ENCODE assay signal across 9 cellular contexts in the genomic region with DNA sequence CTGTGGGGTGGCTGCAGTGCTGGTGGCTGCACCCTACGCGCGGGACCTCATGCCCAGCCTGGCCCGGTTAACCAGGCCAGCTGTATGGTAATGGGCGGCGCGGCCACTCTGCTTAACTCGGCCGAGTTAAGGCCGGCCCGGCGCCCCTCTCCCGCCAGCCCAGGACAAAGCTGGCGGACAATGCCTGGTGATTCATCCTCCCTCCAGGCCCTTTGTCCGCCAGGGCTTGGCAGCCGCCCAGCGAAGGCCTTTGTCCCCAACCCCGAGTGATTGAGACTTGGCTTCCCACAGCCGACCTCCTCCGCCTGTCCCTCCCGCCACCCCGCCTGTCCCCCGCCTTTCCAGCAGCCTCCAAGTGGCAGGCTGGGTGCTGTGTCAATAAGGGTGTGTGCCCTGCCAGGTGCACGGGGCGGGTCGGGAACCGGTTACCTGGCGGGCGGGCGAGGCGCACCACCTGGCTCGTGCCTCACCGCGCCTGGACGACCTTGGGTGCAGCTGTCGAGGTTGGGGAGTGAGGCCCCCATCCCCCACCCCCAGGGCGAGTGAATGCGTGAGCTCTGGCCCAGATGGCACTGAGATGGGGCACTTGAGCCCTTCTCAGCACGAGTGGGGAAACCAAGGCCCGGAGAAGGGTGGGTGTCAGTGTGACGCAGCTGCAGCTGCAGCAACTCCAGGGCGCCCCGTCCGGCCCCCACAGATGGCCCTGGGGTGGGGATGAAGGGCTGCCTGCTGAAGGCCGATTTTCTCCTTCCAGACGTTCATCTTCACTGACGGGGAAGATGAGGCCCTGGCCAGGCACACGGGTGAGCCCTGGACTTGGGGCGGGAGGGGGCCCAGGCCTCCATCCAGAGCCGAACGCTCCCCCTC. TPM values are rescaled to one million over a fixed set of nuclear protein-coding genes. Genes with fewer than 3 reads are reported as not detected.
A peak's percentile ranks its signal among the peaks of the same experiment; 100 is the strongest.
DNase-seq lines count a peak whose midpoint lies in the region; ATAC-seq and TF ChIP-seq lines count a peak whose summit lies in the region.
"Had no signal": no experiment of that assay in that cellular context is flagged by ENCODE, and none has a peak within 500 bp of the region (broad histone marks: within the 10 kb centered on the region; RNA-seq: fewer than 3 reads in every experiment).

No MANE protein-coding gene starts in this region.

- H2AFZ ChIP-seq in mammary epithelial cell (ENCODE audit: low read depth, low read length), result no peak overlapping the region

- DNase-seq in H4 (ENCODE audit: low spot score) (peak; percentile 77), NCI-H2196 (lab: John Stamatoyannopoulos, UW; ENCODE audit: unreplicated experiment) (peak; percentile 93), mammary epithelial cell (peak; percentile 76), immature natural killer cell (no peak), gastrocnemius medialis (peak in 1 of 2 donors; percentile 58)

- H3K9ac ChIP-seq in mammary epithelial cell (ENCODE audit: insufficient read depth, low read length), result no peak overlapping the region
- H3K9ac ChIP-seq: KMS-11 had no signal

- CTCF ChIA-PET in mammary epithelial cell (lab: Charles Lee; ENCODE audit: low non-redundant PET), result no interaction called here

- no TSS peak for BruUV-seq in mammary epithelial cell (replicated peaks; lab: Mats Ljungman, UMichigan)

- ATAC-seq in gastrocnemius medialis (peak in 1 of 2 donors; percentile 29), HG03159 (IDR thresholded peaks at IDR 0.05; ENCODE audit: unreplicated experiment) (no peak), HG03571 (IDR thresholded peaks at IDR 0.05; ENCODE audit: unreplicated experiment) (no peak), HG03039 (IDR thresholded peaks at IDR 0.05; ENCODE audit: unreplicated experiment) (no peak)

- peak overlapping the region; percentile 5 to 30 (median 29) for H3K4me3 ChIP-seq in mammary epithelial cell (replicated peaks in 1 of 3; ENCODE audit: insufficient read depth in 1 of 3, low read depth in 2 of 3, low read length in 3 of 3)
- peak overlapping the region in 1 of 4 donors; percentile 1 for H3K4me3 ChIP-seq in gastrocnemius medialis

- intact Hi-C loops in mammary epithelial cell (cut with micrococcal nuclease) (loop anchor here (1.0 to 5.0 kb wide), 3 partner anchors 31 to 108 kb away; a partner anchor contains a TSS), gastrocnemius medialis (cut with DNase I; ENCODE audit: low total_unique reads) (no loop called here)

- H3K9me3 Mint-ChIP-seq in immature natural killer cell, result no peaks in the 10 kb centered on the region

- peaks cover 4% of the 10 kb centered on the region for H3K36me3 ChIP-seq in mammary epithelial cell (ENCODE audit: insufficient read depth, low read length)
- no peaks in the 10 kb centered on the region for H3K36me3 ChIP-seq in gastrocnemius medialis

- peaks cover 4 to 5% (median 5%) of the 10 kb centered on the region in 3 donors for H3K36me3 Mint-ChIP-seq in immature natural killer cell

- no peaks in the 10 kb centered on the region for H3K9me3 ChIP-seq in mammary epithelial cell (replicated peaks; ENCODE audit: insufficient read depth, low read length)
- H3K9me3 ChIP-seq in gastrocnemius medialis, result no peaks in the 10 kb centered on the region

- peak overlapping the region; percentile 82 for H3K27ac ChIP-seq in mammary epithelial cell (ENCODE audit: insufficient read depth, low read depth, low read length)
- H3K27ac ChIP-seq in gastrocnemius medialis, result peak overlapping the region in 3 of 4 donors; percentile 13 to 28 (median 24)
- H3K27ac ChIP-seq: KMS-11 had no signal

- H4K20me1 ChIP-seq in mammary epithelial cell (ENCODE audit: insufficient read depth, low read length), result no peaks in the 10 kb centered on the region

- H3K79me2 ChIP-seq in mammary epithelial cell (ENCODE audit: insufficient read depth, low read length), result peaks cover 37% of the 10 kb centered on the region

- no peak for TF ChIP-seq CTCF in mammary epithelial cell (conservative IDR thresholded peaks at IDR 0.05 in 1 of 2, IDR thresholded peaks at IDR 0.05 in 1 of 2; ENCODE audit: extremely low read depth in 1 of 2, insufficient read depth in 1 of 2, low read depth in 1 of 2, low read length in 2 of 2)
- no peak for TF ChIP-seq CTCF in gastrocnemius medialis (IDR thresholded peaks at IDR 0.05 in 4 of 5, conservative IDR thresholded peaks at IDR 0.05 in 1 of 5)

- peak overlapping the region; percentile 33 to 94 (median 58) for H3K4me3 Mint-ChIP-seq in immature natural killer cell

- dilution Hi-C loops in mammary epithelial cell (cut with HindIII; ENCODE audit: low sequenced_read_pairs), result no loop called here

- WGBS in mammary epithelial cell (ENCODE audit: low coverage, missing lambda C conversion rate), result 13% methylated on average over 20 of the region's 51 CpGs

- in situ Hi-C loops in mammary epithelial cell (cut with MboI; ENCODE audit: low sequenced_read_pairs in 2 of 2) (no loop called here), gastrocnemius medialis (cut with MboI; ENCODE audit: low sequenced_read_pairs in 4 of 4) (no loop called here)

- peak overlapping the region; percentile 93 for H3K4me2 ChIP-seq in mammary epithelial cell (ENCODE audit: insufficient read depth, low read depth, low read length)
- H3K4me2 ChIP-seq: KMS-11 had no signal

- H3K4me1 Mint-ChIP-seq in immature natural killer cell, result peaks cover 47 to 49% of the 10 kb centered on the region in 2 donors

- H3K27me3 ChIP-seq in mammary epithelial cell (ENCODE audit: insufficient read depth, low read length), result no peaks in the 10 kb centered on the region
- peaks cover 26 to 39% (median 33%) of the 10 kb centered on the region in 3 donors for H3K27me3 ChIP-seq in gastrocnemius medialis

- TF ChIP-seq POLR2A in gastrocnemius medialis (IDR thresholded peaks at IDR 0.05), result no peak

- H3K4me1 ChIP-seq in mammary epithelial cell (ENCODE audit: insufficient read depth, low read length) (peaks cover 68% of the 10 kb centered on the region), gastrocnemius medialis (peaks cover 0 to 28% of the 10 kb centered on the region in 2 donors)

- H3K27me3 Mint-ChIP-seq in immature natural killer cell (ENCODE audit: low read depth in 3 of 3), result peaks cover 20 to 51% (median 46%) of the 10 kb centered on the region in 3 donors

- peak overlapping the region in 3 of 6 donors; percentile 17 to 57 (median 34) for H3K27ac Mint-ChIP-seq in immature natural killer cell

RNA-seq across cellular contexts. Expression of a gene that starts 4.6 kb away (rescaled TPM):
- total RNA-seq in H4 (2014; rRNA removed; shearing (Covaris generic)), result 11.0 and 14.7 TPM in 2 replicates
- total RNA-seq in mammary epithelial cell (100 to 1,000 TPM in 1 of 2 donors, 10 to 100 TPM in 1; 29.7 to 105 TPM), gastrocnemius medialis (1 to 10 TPM; 1.0 to 5.9 (median 1.7) TPM)
- polyA plus RNA-seq in mammary epithelial cell (35.5 TPM), immature natural killer cell (1 to 10 TPM; 2.2 to 2.6 (median 2.3) TPM)
- polyA minus RNA-seq in mammary epithelial cell, result 15.9 TPM

RNA-seq across cellular contexts. Expression of a gene that starts 31.1 kb away (rescaled TPM):
- 31.7 and 41.5 TPM in 2 replicates for total RNA-seq in H4 (2014; rRNA removed; shearing (Covaris generic))
- total RNA-seq in mammary epithelial cell (10 to 100 TPM; 20.5 to 25.3 TPM), gastrocnemius medialis (10 to 100 TPM; 15.3 to 36.4 (median 20.2) TPM)
- polyA plus RNA-seq in mammary epithelial cell (15.3 TPM), immature natural killer cell (10 to 100 TPM; 15.0 to 42.4 (median 19.2) TPM)
- 20.8 TPM for polyA minus RNA-seq in mammary epithelial cell

RNA-seq across cellular contexts. Expression of a gene that starts 34.6 kb away (rescaled TPM):
- 13.5 and 17.2 TPM in 2 replicates for total RNA-seq in H4 (2014; rRNA removed; shearing (Covaris generic))
- total RNA-seq in mammary epithelial cell, result 10 to 100 TPM; 13.3 to 15.1 TPM
- polyA plus RNA-seq in mammary epithelial cell, result 5.4 TPM
- polyA minus RNA-seq in mammary epithelial cell, result 6.2 TPM
- polyA plus RNA-seq in immature natural killer cell, result 1 to 10 TPM in 2 of 3 donors, not detected in 1; 1.9 to 4.2 TPM
- total RNA-seq in gastrocnemius medialis, result 10 to 100 TPM in 1 of 4 donors, 1 to 10 TPM in 3; 6.3 to 11.5 (median 8.8) TPM

RNA-seq across cellular contexts. Expression of a gene that starts 48.0 kb away (rescaled TPM):
- total RNA-seq in H4 (2014; rRNA removed; shearing (Covaris generic)), result not detected in 2 replicates
- total RNA-seq in mammary epithelial cell (not detected), gastrocnemius medialis (not detected)
- polyA plus RNA-seq in mammary epithelial cell (not detected), immature natural killer cell (not detected)
- not detected for polyA minus RNA-seq in mammary epithelial cell

Comparison
In these comparisons a context has a peak if more than half of its experiments do, and no peak if none do; other contexts are left out.
1. DNase-seq: peak in H4 (single experiment), NCI-H2196 (single experiment) and mammary epithelial cell (single experiment); none in immature natural killer cell (0 of 3).